8 cellular contexts compared by ENCODE assay signal in genomic region chr22:20206709-20207215, GRCh38. TPM values are rescaled to one million over a fixed set of nuclear protein-coding genes. Genes with fewer than 3 reads are reported as not detected.
A peak's percentile ranks its signal among the peaks of the same experiment; 100 is the strongest.
DNase-seq lines count a peak whose midpoint lies in the region; ATAC-seq, FAIRE-seq and TF ChIP-seq lines count a peak whose summit lies in the region.

No MANE protein-coding gene starts in this region.

- H3K4me3 Mint-ChIP-seq in CD8-positive, alpha-beta T cell = peak overlapping the region; percentile 94
- peak overlapping the region; percentile 93 to 97 (median 96) for H3K4me3 Mint-ChIP-seq in immature natural killer cell

- no peak for FAIRE-seq in HTR-8/SVneo (lab: Jason Lieb, UNC)

- POLR2A ChIA-PET in CD8-positive, alpha-beta T cell (lab: Charles Lee) = interaction anchor here (3.5 kb wide), 1 partner anchor 31 kb away, joined by 12 read pairs; no protein-coding TSS in a partner anchor

- no peaks in the 10 kb centered on the region for H3K36me3 ChIP-seq in CD8-positive, alpha-beta T cell (ENCODE audit: insufficient read depth, low read length)
- no peaks in the 10 kb centered on the region for H3K36me3 ChIP-seq in suprapubic skin

- H3K27ac Mint-ChIP-seq in CD8-positive, alpha-beta T cell = peak overlapping the region; percentile 94
- H3K27ac Mint-ChIP-seq in immature natural killer cell = peak overlapping the region; percentile 85 to 96 (median 94)

- no peaks in the 10 kb centered on the region for H3K27me3 ChIP-seq in CD8-positive, alpha-beta T cell (ENCODE audit: insufficient read depth, low read length)
- peaks cover 2% of the 10 kb centered on the region for H3K27me3 ChIP-seq in suprapubic skin

- peak in 2 of 7 experiments; percentile 28 to 54 for DNase-seq in CD8-positive, alpha-beta T cell
- DNase-seq in activated T-cell treated with anti-CD3 and anti-CD28 coated beads, Interleukin-2, amount 50 U/mL, for 48 hours = peak; percentile 32 to 40
- no peak for DNase-seq in immature natural killer cell
- no peak for DNase-seq in suprapubic skin (ENCODE audit: low spot score in 2 of 2)
- DNase-seq in HTR-8/SVneo (ENCODE audit: insufficient read length, low spot score) = no peak
- DNase-seq in hypothalamus (lab: John Stamatoyannopoulos, UW) = no peak
- DNase-seq in D341Med (ENCODE audit: low spot score) = no peak

- no peak for TF ChIP-seq POLR2A in suprapubic skin (IDR thresholded peaks at IDR 0.05)

- ATAC-seq in CD8-positive, alpha-beta T cell = peak; percentile 49
- peak; percentile 32 for ATAC-seq in HG02759 (IDR thresholded peaks at IDR 0.05; ENCODE audit: unreplicated experiment)

- no peak for TF ChIP-seq EP300 in suprapubic skin (IDR thresholded peaks at IDR 0.05)

- H3K4me3 ChIP-seq in CD8-positive, alpha-beta T cell (ENCODE audit: low read depth, low read length) = peak overlapping the region; percentile 86
- peak overlapping the region; percentile 58 for H3K4me3 ChIP-seq in suprapubic skin

- no peaks in the 10 kb centered on the region for H3K27me3 Mint-ChIP-seq in CD8-positive, alpha-beta T cell (ENCODE audit: low read depth)
- H3K27me3 Mint-ChIP-seq in immature natural killer cell (ENCODE audit: low read depth in 3 of 3) = peaks cover 0 to 2% (median 0%) of the 10 kb centered on the region in 3 donors

- WGBS in suprapubic skin = 20% methylated on average over 1 of the region's 9 CpGs

- no peaks in the 10 kb centered on the region for H3K9me3 Mint-ChIP-seq in CD8-positive, alpha-beta T cell
- H3K9me3 Mint-ChIP-seq in immature natural killer cell = no peaks in the 10 kb centered on the region

- peaks cover 30% of the 10 kb centered on the region for H3K4me1 ChIP-seq in CD8-positive, alpha-beta T cell (ENCODE audit: insufficient read depth, low read length)
- H3K4me1 ChIP-seq in suprapubic skin = peaks cover 49% of the 10 kb centered on the region

- peaks cover 2% of the 10 kb centered on the region for H3K36me3 Mint-ChIP-seq in CD8-positive, alpha-beta T cell
- H3K36me3 Mint-ChIP-seq in immature natural killer cell = no peaks in the 10 kb centered on the region

- peaks cover 29% of the 10 kb centered on the region for H3K4me1 Mint-ChIP-seq in CD8-positive, alpha-beta T cell (ENCODE audit: low read depth)
- H3K4me1 Mint-ChIP-seq in immature natural killer cell = peaks cover 29 to 32% of the 10 kb centered on the region in 2 donors

- CTCF ChIA-PET in CD8-positive, alpha-beta T cell (lab: Charles Lee) = interaction anchor here (0.6 to 3.1 kb wide), 3 partner anchors 31 to 78 kb away, joined by 3 to 8 read pairs (median 4); no protein-coding TSS in a partner anchor

- intact Hi-C loops in CD8-positive, alpha-beta T cell (cut with DNase I, micrococcal nuclease) = loop anchor here (1.0 to 2.0 kb wide), 6 partner anchors 37 to 76 kb away; partner anchors contain the start of genes RTN4R (in 2 of the 2) and ZDHHC8 (in 1 of the 2)

- TF ChIP-seq CTCF in CD8-positive, alpha-beta T cell (IDR thresholded peaks at IDR 0.05) = no peak
- TF ChIP-seq CTCF in suprapubic skin (IDR thresholded peaks at IDR 0.05) = no peak

- peak overlapping the region; percentile 83 for H3K27ac ChIP-seq in CD8-positive, alpha-beta T cell (ENCODE audit: low read depth, low read length)
- H3K27ac ChIP-seq in suprapubic skin = peak overlapping the region; percentile 57

- H3K9me3 ChIP-seq in CD8-positive, alpha-beta T cell (ENCODE audit: low read length) = no peaks in the 10 kb centered on the region
- H3K9me3 ChIP-seq in suprapubic skin = no peaks in the 10 kb centered on the region

RNA-seq across cellular contexts. Expression of gene CCDC188, which starts 55.9 kb away (rescaled TPM):
- not detected for total RNA-seq in CD8-positive, alpha-beta T cell
- under 1 TPM in 1 of 3 donors, not detected in 2; 0.66 TPM for polyA plus RNA-seq in immature natural killer cell
- under 1 TPM in 1 of 4 donors, not detected in 3; 0.34 TPM for total RNA-seq in suprapubic skin

Comparison
In these comparisons a context has a peak if more than half of its experiments do, and no peak if none do; other contexts are left out.
1. DNase-seq: peak in activated T-cell treated with anti-CD3 and anti-CD28 coated beads, Interleukin-2, amount 50 U/mL, for 48 hours (2 of 2); none in immature natural killer cell (0 of 3), suprapubic skin (0 of 2), HTR-8/SVneo (single experiment), hypothalamus (0 of 51) and D341Med (single experiment).